ENCODE assay signal across 33 cellular contexts in genomic region chrX:17833954-17834353, GRCh38. TPM values are rescaled to one million over a fixed set of nuclear protein-coding genes. Genes with fewer than 3 reads are reported as not detected.
"Had no signal": no experiment of that assay in that cellular context is flagged by ENCODE, and none has a peak within 500 bp of the region (broad histone marks: within the 10 kb centered on the region; RNA-seq: fewer than 3 reads in every experiment).

No MANE protein-coding gene starts in this region.

- H3K27me3 Mint-ChIP-seq: activated CD4-positive, alpha-beta memory T cell treated with anti-CD3 and anti-CD28 coated beads for 36 hours; activated CD4-positive, alpha-beta T cell treated with anti-CD3 and anti-CD28 coated beads, Interleukin-2, amount 10 ng/mL, durations not matched to agents 24 days and 14 days; activated naive CD4-positive, alpha-beta T cell treated with anti-CD3 and anti-CD28 coated beads, Interleukin-2, amount 50 U/mL, for 24 hours; activated naive CD8-positive, alpha-beta T cell treated with anti-CD3 and anti-CD28 coated beads for 36 hours had no signal

- H3K27ac Mint-ChIP-seq: activated B cell treated with CpG ODN at 0.5 μM for 24 hours; activated CD4-positive, alpha-beta memory T cell treated with anti-CD3 and anti-CD28 coated beads for 36 hours; activated CD4-positive, alpha-beta T cell treated with anti-CD3 and anti-CD28 coated beads, Interleukin-2, amount 10 ng/mL, durations not matched to agents 24 days and 14 days; activated CD8-positive, alpha-beta memory T cell treated with anti-CD3 and anti-CD28 coated beads, Interleukin-2, amount 10 ng/mL, durations not matched to agents 7 days and 5 days; activated CD8-positive, alpha-beta T cell treated with anti-CD3 and anti-CD28 coated beads, Interleukin-2, amount 10 ng/mL, durations not matched to agents 7 days and 5 days; activated naive CD4-positive, alpha-beta T cell treated with anti-CD3 and anti-CD28 coated beads for 36 hours; activated naive CD4-positive, alpha-beta T cell treated with anti-CD3 and anti-CD28 coated beads, Interleukin-2, amount 50 U/mL, for 24 hours; activated naive CD8-positive, alpha-beta T cell treated with anti-CD3 and anti-CD28 coated beads for 36 hours; activated naive CD8-positive, alpha-beta T cell treated with anti-CD3 and anti-CD28 coated beads, Interleukin-2, amount 50 U/mL, for 24 hours; activated T-helper 1 cell treated with anti-CD3 and anti-CD28 coated beads, Interleukin-12 subunit alpha, Interleukin-12 subunit beta, Interleukin-2, Interleukin-4 antibody, amounts not matched to agents 30 ng/mL and 10 ng/mL and 1 ng/mL, durations not matched to agents 14 hours and 24 hours and 36 hours; activated T-helper 2 cell treated with anti-CD3 and anti-CD28 coated beads, Interferon-gamma antibody, Interleukin-2, Interleukin-4, amounts not matched to agents 10 μg/mL and 5 μg/mL and 100 μg/mL, durations not matched to agents 14 hours and 24 hours and 36 hours; dendritic cell treated with granulocyte-macrophage colony-stimulating factor and Interleukin-4, amounts not matched to agents 40 ng/mL and 50 ng/mL, for 4 days; endodermal cell; T-helper 1 cell treated with Interleukin-12 subunit alpha and Interleukin-12 subunit beta and Interleukin-4 antibody, amounts not matched to agents 30 μg/mL and 1 μg/mL, for 36 hours; T-helper 2 cell treated with Interferon-gamma antibody and Interleukin-4, amounts not matched to agents 5 μg/mL and 100 μg/mL, for 36 hours had no signal

- H3K27me3 ChIP-seq: adrenal gland, body of pancreas had no signal

- H3K27ac ChIP-seq: adrenal gland, body of pancreas, coronary artery, dorsolateral prefrontal cortex, heart left ventricle, WERI-Rb-1 had no signal

- H3K4me1 ChIP-seq: body of pancreas had no signal

- H3K4me3 ChIP-seq: adrenal gland, body of pancreas, coronary artery, dorsolateral prefrontal cortex, heart left ventricle had no signal

- H3K36me3 ChIP-seq: adrenal gland, heart left ventricle, WERI-Rb-1 had no signal

- H3K4me1 Mint-ChIP-seq: activated B cell treated with CpG ODN at 0.5 μM for 24 hours; activated CD4-positive, alpha-beta T cell treated with anti-CD3 and anti-CD28 coated beads, Interleukin-2, amount 10 ng/mL, durations not matched to agents 24 days and 14 days; activated CD8-positive, alpha-beta memory T cell treated with anti-CD3 and anti-CD28 coated beads, Interleukin-2, amount 10 ng/mL, durations not matched to agents 7 days and 5 days; activated naive CD4-positive, alpha-beta T cell treated with anti-CD3 and anti-CD28 coated beads, Interleukin-2, amount 50 U/mL, for 24 hours; activated naive CD8-positive, alpha-beta T cell treated with anti-CD3 and anti-CD28 coated beads for 36 hours; activated naive CD8-positive, alpha-beta T cell treated with anti-CD3 and anti-CD28 coated beads, Interleukin-2, amount 50 U/mL, for 24 hours; endodermal cell had no signal

- ATAC-seq: activated CD4-positive, CD25-positive, alpha-beta regulatory T cell treated with anti-CD3 and anti-CD28 coated beads, Interleukin-2, amount 50 U/mL, for 24 hours; activated CD8-positive, alpha-beta memory T cell treated with anti-CD3 and anti-CD28 coated beads, Interleukin-2, amount 10 ng/mL, durations not matched to agents 7 days and 5 days; activated CD8-positive, alpha-beta T cell treated with anti-CD3 and anti-CD28 coated beads, Interleukin-2, amount 10 ng/mL, durations not matched to agents 7 days and 5 days; activated naive CD8-positive, alpha-beta T cell treated with anti-CD3 and anti-CD28 coated beads, Interleukin-2, amount 50 U/mL, for 24 hours; body of pancreas; esophagus mucosa; heart left ventricle had no signal

- DNase-seq: activated B cell treated with CpG ODN at 0.5 μM for 24 hours; activated CD4-positive, alpha-beta memory T cell treated with anti-CD3 and anti-CD28 coated beads for 36 hours; activated CD4-positive, alpha-beta T cell treated with anti-CD3 and anti-CD28 coated beads, Interleukin-2, amount 10 ng/mL, durations not matched to agents 24 days and 14 days; activated CD8-positive, alpha-beta memory T cell treated with anti-CD3 and anti-CD28 coated beads, Interleukin-2, amount 10 ng/mL, durations not matched to agents 7 days and 5 days; activated CD8-positive, alpha-beta memory T cell treated with anti-CD3 and anti-CD28 coated beads, Interleukin-2, amount 50 U/mL, for 4 hours; activated CD8-positive, alpha-beta T cell treated with anti-CD3 and anti-CD28 coated beads, Interleukin-2, amount 10 ng/mL, durations not matched to agents 7 days and 5 days; activated effector memory CD4-positive, alpha-beta T cell treated with anti-CD3 and anti-CD28 coated beads, Interleukin-2, amount 50 U/mL, for 16 hours; activated naive CD4-positive, alpha-beta T cell treated with anti-CD3 and anti-CD28 coated beads for 36 hours; activated naive CD8-positive, alpha-beta T cell treated with anti-CD3 and anti-CD28 coated beads for 36 hours; activated naive CD8-positive, alpha-beta T cell treated with anti-CD3 and anti-CD28 coated beads, Interleukin-2, amount 50 U/mL, for 24 hours; activated T-cell treated with anti-CD3 and anti-CD28 coated beads, Interleukin-2, amount 50 U/mL, for 1 hour; activated T-cell treated with anti-CD3 and anti-CD28 coated beads, Interleukin-2, amount 50 U/mL, for 48 hours; adrenal gland; amygdala; aorta; body of pancreas; caudate nucleus; dorsolateral prefrontal cortex; effector memory CD4-positive, alpha-beta T cell; endodermal cell; glutamatergic neuron; heart left ventricle; T1000; WERI-Rb-1 had no signal

- H3K4me3 Mint-ChIP-seq: activated B cell treated with CpG ODN at 0.5 μM for 24 hours; activated CD4-positive, alpha-beta memory T cell treated with anti-CD3 and anti-CD28 coated beads for 36 hours; activated CD4-positive, alpha-beta T cell treated with anti-CD3 and anti-CD28 coated beads, Interleukin-2, amount 10 ng/mL, durations not matched to agents 24 days and 14 days; activated CD8-positive, alpha-beta memory T cell treated with anti-CD3 and anti-CD28 coated beads, Interleukin-2, amount 10 ng/mL, durations not matched to agents 7 days and 5 days; activated CD8-positive, alpha-beta T cell treated with anti-CD3 and anti-CD28 coated beads, Interleukin-2, amount 10 ng/mL, durations not matched to agents 7 days and 5 days; activated naive CD4-positive, alpha-beta T cell treated with anti-CD3 and anti-CD28 coated beads for 36 hours; activated naive CD4-positive, alpha-beta T cell treated with anti-CD3 and anti-CD28 coated beads, Interleukin-2, amount 50 U/mL, for 24 hours; activated naive CD8-positive, alpha-beta T cell treated with anti-CD3 and anti-CD28 coated beads for 36 hours; activated naive CD8-positive, alpha-beta T cell treated with anti-CD3 and anti-CD28 coated beads, Interleukin-2, amount 50 U/mL, for 24 hours; activated T-helper 1 cell treated with anti-CD3 and anti-CD28 coated beads, Interleukin-12 subunit alpha, Interleukin-12 subunit beta, Interleukin-2, Interleukin-4 antibody, amounts not matched to agents 30 ng/mL and 10 ng/mL and 1 ng/mL, durations not matched to agents 14 hours and 24 hours and 36 hours; dendritic cell treated with granulocyte-macrophage colony-stimulating factor and Interleukin-4, amounts not matched to agents 40 ng/mL and 50 ng/mL, for 4 days; endodermal cell; T-helper 1 cell treated with Interleukin-12 subunit alpha and Interleukin-12 subunit beta and Interleukin-4 antibody, amounts not matched to agents 30 μg/mL and 1 μg/mL, for 36 hours; T-helper 2 cell treated with Interferon-gamma antibody and Interleukin-4, amounts not matched to agents 5 μg/mL and 100 μg/mL, for 36 hours had no signal

- H3K9me3 ChIP-seq: adrenal gland, body of pancreas, heart left ventricle had no signal

- H3K36me3 Mint-ChIP-seq: activated CD4-positive, alpha-beta memory T cell treated with anti-CD3 and anti-CD28 coated beads for 36 hours; activated CD8-positive, alpha-beta memory T cell treated with anti-CD3 and anti-CD28 coated beads, Interleukin-2, amount 10 ng/mL, durations not matched to agents 7 days and 5 days; activated naive CD4-positive, alpha-beta T cell treated with anti-CD3 and anti-CD28 coated beads, Interleukin-2, amount 50 U/mL, for 24 hours; activated naive CD8-positive, alpha-beta T cell treated with anti-CD3 and anti-CD28 coated beads for 36 hours had no signal

RNA-seq across cellular contexts. Expression of gene RAI2, which starts 27.1 kb away (rescaled TPM):
- total RNA-seq: activated B cell treated with CpG ODN at 0.5 μM for 24 hours; activated CD8-positive, alpha-beta T cell treated with anti-CD3 and anti-CD28 coated beads, Interleukin-2, amount 10 ng/mL, durations not matched to agents 7 days and 5 days had no signal
